ENCODE assay signal across 14 cellular contexts in the genomic region with DNA sequence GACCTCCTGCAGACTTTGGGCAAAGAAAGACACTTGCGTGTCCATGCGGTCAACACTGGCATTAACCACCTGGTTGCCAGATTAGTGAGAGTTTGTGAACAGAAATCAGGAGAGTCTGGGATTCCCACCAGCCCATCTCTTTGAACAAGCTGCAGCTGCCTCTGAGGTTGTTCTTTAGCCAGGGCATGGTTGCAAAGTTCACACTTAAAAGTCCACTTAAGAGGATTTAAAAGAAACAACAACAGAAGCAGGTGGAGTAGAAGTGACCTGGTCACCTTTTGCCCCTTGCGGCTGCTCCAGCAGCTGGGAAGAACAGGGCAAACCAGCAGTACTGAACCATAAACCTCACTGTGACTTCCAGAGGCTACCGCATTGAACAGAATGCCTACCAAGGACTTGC.
DNase-seq lines count a peak whose midpoint lies in the region; ATAC-seq lines count a peak whose summit lies in the region.
"Had no signal": no experiment of that assay in that cellular context is flagged by ENCODE, and none has a peak within 500 bp of the region (broad histone marks: within the 10 kb centered on the region; RNA-seq: fewer than 3 reads in every experiment).

No MANE protein-coding gene starts in this region.

- H3K36me3 ChIP-seq in SJCRH30 = no peaks in the 10 kb centered on the region

- no peak for ATAC-seq in natural killer cell treated with Interleukin-12 subunit alpha and Interleukin-12 subunit beta and Interleukin-15 and Interleukin-18, amount 100 ng/mL, for 72 hours

- no peaks in the 10 kb centered on the region for H3K36me3 Mint-ChIP-seq in natural killer cell treated with Interleukin-12 subunit alpha and Interleukin-12 subunit beta and Interleukin-15 and Interleukin-18, amount 100 ng/mL, for 72 hours

- H3K4me1 Mint-ChIP-seq in natural killer cell treated with Interleukin-12 subunit alpha and Interleukin-12 subunit beta and Interleukin-15 and Interleukin-18, amount 100 ng/mL, for 72 hours (ENCODE audit: low read depth in 2 of 2) = peaks cover 0 to 4% of the 10 kb centered on the region in 2 donors
- H3K4me1 Mint-ChIP-seq: B cell had no signal

- no peak overlapping the region for H3K4me3 Mint-ChIP-seq in natural killer cell treated with Interleukin-12 subunit alpha and Interleukin-12 subunit beta and Interleukin-15 and Interleukin-18, amount 100 ng/mL, for 72 hours
- H3K4me3 Mint-ChIP-seq: B cell; CD4-positive, alpha-beta T cell; H9 had no signal

- H3K9me3 ChIP-seq in SJCRH30 (replicated peaks) = peaks cover 3% of the 10 kb centered on the region; the same call in 1 of the 2 replicates

- no peak overlapping the region for H3K27ac ChIP-seq in SJCRH30
- H3K27ac ChIP-seq: GM23248 had no signal

- H3K4me1 ChIP-seq in SJCRH30 = peaks cover 13% of the 10 kb centered on the region

- no peak overlapping the region for H3K4me3 ChIP-seq in SJCRH30
- H3K4me3 ChIP-seq: GM23248 had no signal

- DNase-seq in DMS53 treated with DMSO at 0.1 percent for 48 hours (lab: John Stamatoyannopoulos, UW; ENCODE audit: unreplicated experiment) = peak; percentile 13
- peak; percentile 68 to 80 for DNase-seq in SJCRH30
- peak; percentile 7 for DNase-seq in myocyte (ENCODE audit: low read depth)
- DNase-seq in renal cortical epithelial cell (ENCODE audit: low read depth) = peak; percentile 34
- no peak for DNase-seq in natural killer cell treated with Interleukin-12 subunit alpha and Interleukin-12 subunit beta and Interleukin-15 and Interleukin-18, amount 100 ng/mL, for 72 hours (ENCODE audit: low spot score)
- DNase-seq in NCI-H345 treated with DMSO at 0.1 percent for 48 hours (lab: John Stamatoyannopoulos, UW; ENCODE audit: unreplicated experiment) = no peak
- no peak for DNase-seq in NCI-H1694 treated with DMSO at 0.1 percent for 48 hours (lab: John Stamatoyannopoulos, UW)
- DNase-seq: C1 segment of cervical spinal cord; CD4-positive, alpha-beta T cell; DND-41; GF-D8; GM23248; H9 had no signal

- no peaks in the 10 kb centered on the region; the same call in 1 of the 2 replicates for H3K27me3 ChIP-seq in SJCRH30

- no peak overlapping the region for H3K27ac Mint-ChIP-seq in natural killer cell treated with Interleukin-12 subunit alpha and Interleukin-12 subunit beta and Interleukin-15 and Interleukin-18, amount 100 ng/mL, for 72 hours
- H3K27ac Mint-ChIP-seq: B cell; CD4-positive, alpha-beta T cell had no signal

- H3K9me3 Mint-ChIP-seq in natural killer cell treated with Interleukin-12 subunit alpha and Interleukin-12 subunit beta and Interleukin-15 and Interleukin-18, amount 100 ng/mL, for 72 hours = no peaks in the 10 kb centered on the region
- H3K9me3 Mint-ChIP-seq: CD4-positive, alpha-beta T cell had no signal

- peaks cover 20 to 29% of the 10 kb centered on the region in 2 donors for H3K27me3 Mint-ChIP-seq in natural killer cell treated with Interleukin-12 subunit alpha and Interleukin-12 subunit beta and Interleukin-15 and Interleukin-18, amount 100 ng/mL, for 72 hours

Comparison
In these comparisons a context has a peak if more than half of its experiments do, and no peak if none do; other contexts are left out.
1. DNase-seq: peak in DMS53 treated with DMSO at 0.1 percent for 48 hours (single experiment), SJCRH30 (2 of 2), myocyte (single experiment) and renal cortical epithelial cell (single experiment); none in natural killer cell treated with Interleukin-12 subunit alpha and Interleukin-12 subunit beta and Interleukin-15 and Interleukin-18, amount 100 ng/mL, for 72 hours (single experiment), NCI-H345 treated with DMSO at 0.1 percent for 48 hours (single experiment) and NCI-H1694 treated with DMSO at 0.1 percent for 48 hours (single experiment).